In the genomic region with DNA sequence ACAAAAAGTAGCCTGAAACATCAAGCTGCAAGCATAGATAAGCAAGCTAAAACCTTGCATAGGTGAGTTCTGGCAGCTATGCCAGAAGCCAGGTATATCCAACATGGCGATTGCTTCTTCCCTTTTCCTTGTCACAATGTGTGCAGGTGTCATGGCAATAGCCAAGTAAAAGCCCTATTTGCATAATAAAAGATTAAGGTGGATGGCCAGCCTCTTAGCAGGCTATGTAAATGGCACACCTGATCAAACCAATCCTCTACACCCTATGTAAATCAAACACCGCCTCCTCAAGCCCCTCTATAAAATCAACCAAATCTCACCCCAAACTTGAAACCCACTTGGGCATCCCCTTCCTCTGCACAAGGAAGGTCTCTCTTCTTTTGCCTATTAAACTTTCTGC, we compare ENCODE assay signal across 6 cellular contexts.
"Had no signal": no experiment of that assay in that cellular context is flagged by ENCODE, and none has a peak within 500 bp of the region (broad histone marks: within the 10 kb centered on the region; RNA-seq: fewer than 3 reads in every experiment).

No MANE protein-coding gene starts in this region.

- H3K4me1 Mint-ChIP-seq: IgD-negative memory B cell had no signal

- H3K4me3 Mint-ChIP-seq: H9, IgD-negative memory B cell had no signal

- H3K36me3 Mint-ChIP-seq: IgD-negative memory B cell had no signal

- ATAC-seq: HepG2 had no signal

- H3K27ac Mint-ChIP-seq: H9, IgD-negative memory B cell had no signal

- H3K9me3 Mint-ChIP-seq: H9 had no signal

- H3K27me3 Mint-ChIP-seq: IgD-negative memory B cell had no signal

- DNase-seq: GM23248, H9, HCEC 1CT, KBM-7 had no signal
